ENCODE assay signal across 1 cellular context in the genomic region with DNA sequence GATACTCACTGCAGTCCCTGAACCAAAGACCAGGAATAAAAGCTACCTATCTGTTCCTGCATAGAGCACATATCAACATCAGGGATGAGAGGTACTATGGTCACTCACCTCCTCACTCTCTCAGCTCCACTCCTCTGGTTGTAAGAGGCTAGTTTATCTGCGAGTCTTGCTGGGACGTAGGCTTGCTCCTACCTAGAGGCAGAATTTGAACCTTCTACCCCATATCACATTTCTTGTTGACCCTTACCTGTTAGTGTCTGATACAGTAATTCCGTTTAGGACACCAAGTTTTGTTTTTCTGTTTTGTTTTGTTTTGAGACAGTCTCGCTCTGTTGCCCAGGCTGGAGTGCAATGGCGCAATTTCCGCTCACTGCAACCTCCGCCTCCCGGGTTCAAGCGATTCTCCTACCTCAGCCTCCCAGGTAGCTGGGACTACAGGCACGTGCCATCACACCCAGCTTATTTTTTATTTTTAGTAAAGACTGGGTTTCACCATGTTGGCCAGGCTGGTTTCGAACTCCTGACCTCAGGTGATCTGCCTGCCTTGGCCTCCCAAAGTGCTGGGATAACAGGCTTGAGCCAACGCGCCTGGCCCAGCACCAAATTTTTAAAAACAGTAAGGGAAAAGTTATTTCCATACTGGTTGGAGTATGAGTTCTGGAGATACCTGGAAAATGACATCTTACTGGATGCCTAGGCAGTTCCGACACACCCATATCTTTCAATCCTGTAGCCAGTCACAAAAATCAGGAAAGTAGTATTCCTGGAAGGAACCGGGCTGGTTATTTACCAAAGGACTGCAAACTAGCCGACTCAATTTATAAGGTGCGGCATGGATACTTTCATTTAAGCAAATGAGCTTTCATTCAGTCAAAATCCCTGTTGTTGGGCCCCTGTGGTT.
TF ChIP-seq lines count a peak whose summit lies in the region.

No MANE protein-coding gene starts in this region.

TF ChIP-seq in endothelial cell of umbilical vein, 7 proteins besides CTCF, POLR2A, EP300 and RAD21:
- TF ChIP-seq, protein P1, sequence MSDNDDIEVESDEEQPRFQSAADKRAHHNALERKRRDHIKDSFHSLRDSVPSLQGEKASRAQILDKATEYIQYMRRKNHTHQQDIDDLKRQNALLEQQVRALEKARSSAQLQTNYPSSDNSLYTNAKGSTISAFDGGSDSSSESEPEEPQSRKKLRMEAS (IDR thresholded peaks at IDR 0.05; ENCODE audit: insufficient read depth, insufficient read length), result no peak
- TF ChIP-seq MYC (IDR thresholded peaks at IDR 0.05; ENCODE audit: low read depth, low read length), result no peak
- no peak for TF ChIP-seq JUN (IDR thresholded peaks at IDR 0.05; ENCODE audit: borderline replicate concordance, insufficient read depth, insufficient read length, low read depth)
